6 cellular contexts compared by ENCODE assay signal in the genomic region with DNA sequence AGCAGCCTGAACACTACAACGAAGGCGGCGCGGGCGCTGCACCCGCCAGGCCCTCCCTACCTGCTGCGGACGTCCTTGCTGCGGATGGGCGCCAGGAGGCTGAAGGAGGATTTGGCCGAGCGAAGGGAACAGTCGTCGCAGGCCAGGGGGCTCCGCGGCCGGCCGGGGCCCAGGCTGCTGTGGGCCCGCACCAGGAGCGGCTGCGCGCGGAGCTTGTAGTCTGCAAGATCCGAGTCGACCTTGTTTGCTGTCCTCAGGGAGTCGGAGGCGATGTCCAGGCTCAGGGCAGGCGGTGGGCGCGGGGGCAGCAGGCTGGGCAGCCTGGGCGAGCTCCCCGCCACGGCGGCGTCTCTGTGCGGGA. TPM values are rescaled to one million over a fixed set of nuclear protein-coding genes. Genes with fewer than 3 reads are reported as not detected.
DNase-seq lines count a peak whose midpoint lies in the region; ATAC-seq lines count a peak whose summit lies in the region.

No MANE protein-coding gene starts in this region.

- H3K9me3 Mint-ChIP-seq in activated CD8-positive, alpha-beta memory T cell treated with anti-CD3 and anti-CD28 coated beads, Interleukin-2, amount 10 ng/mL, durations not matched to agents 7 days and 5 days (ENCODE audit: low read depth), result no peaks in the 10 kb centered on the region
- no peaks in the 10 kb centered on the region for H3K9me3 Mint-ChIP-seq in activated T-helper 1 cell treated with anti-CD3 and anti-CD28 coated beads, Interleukin-12 subunit alpha, Interleukin-12 subunit beta, Interleukin-2, Interleukin-4 antibody, amounts not matched to agents 30 ng/mL and 10 ng/mL and 1 ng/mL, durations not matched to agents 14 hours and 24 hours and 36 hours
- H3K9me3 Mint-ChIP-seq in memory B cell, result no peaks in the 10 kb centered on the region

- peak overlapping the region; percentile 83 for H3K4me3 Mint-ChIP-seq in activated CD8-positive, alpha-beta memory T cell treated with anti-CD3 and anti-CD28 coated beads, Interleukin-2, amount 10 ng/mL, durations not matched to agents 7 days and 5 days
- H3K4me3 Mint-ChIP-seq in activated T-helper 1 cell treated with anti-CD3 and anti-CD28 coated beads, Interleukin-12 subunit alpha, Interleukin-12 subunit beta, Interleukin-2, Interleukin-4 antibody, amounts not matched to agents 30 ng/mL and 10 ng/mL and 1 ng/mL, durations not matched to agents 14 hours and 24 hours and 36 hours, result peak overlapping the region; percentile 88
- peak overlapping the region; percentile 84 for H3K4me3 Mint-ChIP-seq in memory B cell

- peaks cover 6% of the 10 kb centered on the region for H3K36me3 Mint-ChIP-seq in activated CD8-positive, alpha-beta memory T cell treated with anti-CD3 and anti-CD28 coated beads, Interleukin-2, amount 10 ng/mL, durations not matched to agents 7 days and 5 days
- H3K36me3 Mint-ChIP-seq in activated T-helper 1 cell treated with anti-CD3 and anti-CD28 coated beads, Interleukin-12 subunit alpha, Interleukin-12 subunit beta, Interleukin-2, Interleukin-4 antibody, amounts not matched to agents 30 ng/mL and 10 ng/mL and 1 ng/mL, durations not matched to agents 14 hours and 24 hours and 36 hours (ENCODE audit: low read depth), result peaks cover 11% of the 10 kb centered on the region
- H3K36me3 Mint-ChIP-seq in memory B cell, result peaks cover 3% of the 10 kb centered on the region

- peak; percentile 25 for ATAC-seq in activated CD8-positive, alpha-beta memory T cell treated with anti-CD3 and anti-CD28 coated beads, Interleukin-2, amount 10 ng/mL, durations not matched to agents 7 days and 5 days
- peak; percentile 10 for ATAC-seq in memory B cell (ENCODE audit: low read depth)

- intact Hi-C loops in activated T-helper 1 cell treated with anti-CD3 and anti-CD28 coated beads, Interleukin-12 subunit alpha, Interleukin-12 subunit beta, Interleukin-2, Interleukin-4 antibody, amounts not matched to agents 30 ng/mL and 10 ng/mL and 1 ng/mL, durations not matched to agents 14 hours and 24 hours and 36 hours (cut with micrococcal nuclease), result loop anchor here (2.0 kb wide), 1 partner anchor 44 kb away; the partner anchor contains the start of gene SEC16A

- H3K27ac Mint-ChIP-seq in activated CD8-positive, alpha-beta memory T cell treated with anti-CD3 and anti-CD28 coated beads, Interleukin-2, amount 10 ng/mL, durations not matched to agents 7 days and 5 days, result peak overlapping the region; percentile 67
- peak overlapping the region; percentile 34 for H3K27ac Mint-ChIP-seq in activated T-helper 1 cell treated with anti-CD3 and anti-CD28 coated beads, Interleukin-12 subunit alpha, Interleukin-12 subunit beta, Interleukin-2, Interleukin-4 antibody, amounts not matched to agents 30 ng/mL and 10 ng/mL and 1 ng/mL, durations not matched to agents 14 hours and 24 hours and 36 hours
- H3K27ac Mint-ChIP-seq in memory B cell, result no peak overlapping the region

- peaks cover 26% of the 10 kb centered on the region for H3K4me1 Mint-ChIP-seq in activated CD8-positive, alpha-beta memory T cell treated with anti-CD3 and anti-CD28 coated beads, Interleukin-2, amount 10 ng/mL, durations not matched to agents 7 days and 5 days
- peaks cover 18% of the 10 kb centered on the region for H3K4me1 Mint-ChIP-seq in activated T-helper 1 cell treated with anti-CD3 and anti-CD28 coated beads, Interleukin-12 subunit alpha, Interleukin-12 subunit beta, Interleukin-2, Interleukin-4 antibody, amounts not matched to agents 30 ng/mL and 10 ng/mL and 1 ng/mL, durations not matched to agents 14 hours and 24 hours and 36 hours (ENCODE audit: low read depth)
- H3K4me1 Mint-ChIP-seq in memory B cell, result peaks cover 23% of the 10 kb centered on the region

- CTCF ChIA-PET in activated CD8-positive, alpha-beta memory T cell treated with anti-CD3 and anti-CD28 coated beads, Interleukin-2, amount 10 ng/mL, durations not matched to agents 7 days and 5 days (lab: Charles Lee), result interaction anchor here (0.9 to 1.5 kb wide), 7 partner anchors 22 to 206 kb away, joined by 3 to 5 read pairs (median 3); no protein-coding TSS in a partner anchor

- DNase-seq in activated CD8-positive, alpha-beta memory T cell treated with anti-CD3 and anti-CD28 coated beads, Interleukin-2, amount 10 ng/mL, durations not matched to agents 7 days and 5 days, result peak; percentile 52
- DNase-seq in activated CD8-positive, alpha-beta memory T cell treated with anti-CD3 and anti-CD28 coated beads for 24 hours, result no peak
- DNase-seq in activated T-helper 1 cell treated with anti-CD3 and anti-CD28 coated beads, Interleukin-12 subunit alpha, Interleukin-12 subunit beta, Interleukin-2, Interleukin-4 antibody, amounts not matched to agents 30 ng/mL and 10 ng/mL and 1 ng/mL, durations not matched to agents 14 hours and 24 hours and 36 hours (ENCODE audit: low spot score), result no peak
- no peak for DNase-seq in memory B cell (ENCODE audit: low spot score in 2 of 2)
- no peak for DNase-seq in NCI-H2107 (lab: John Stamatoyannopoulos, UW)
- DNase-seq in activated CD8-positive, alpha-beta memory T cell treated with anti-CD3 and anti-CD28 coated beads, Interleukin-2, amount 50 U/mL, for 4 hours, result no peak

- H3K27me3 Mint-ChIP-seq in activated CD8-positive, alpha-beta memory T cell treated with anti-CD3 and anti-CD28 coated beads, Interleukin-2, amount 10 ng/mL, durations not matched to agents 7 days and 5 days, result no peaks in the 10 kb centered on the region
- no peaks in the 10 kb centered on the region for H3K27me3 Mint-ChIP-seq in activated T-helper 1 cell treated with anti-CD3 and anti-CD28 coated beads, Interleukin-12 subunit alpha, Interleukin-12 subunit beta, Interleukin-2, Interleukin-4 antibody, amounts not matched to agents 30 ng/mL and 10 ng/mL and 1 ng/mL, durations not matched to agents 14 hours and 24 hours and 36 hours (ENCODE audit: insufficient read depth)
- H3K27me3 Mint-ChIP-seq in memory B cell, result no peaks in the 10 kb centered on the region

RNA-seq across cellular contexts. Expression of gene INPP5E, which starts 1.1 kb away (rescaled TPM):
- total RNA-seq in activated CD8-positive, alpha-beta memory T cell treated with anti-CD3 and anti-CD28 coated beads, Interleukin-2, amount 10 ng/mL, durations not matched to agents 7 days and 5 days, result 10 to 100 TPM; 20.0 to 21.4 TPM
- 19.7 and 20.0 TPM in 2 replicates for total RNA-seq in activated T-helper 1 cell treated with anti-CD3 and anti-CD28 coated beads, Interleukin-12 subunit alpha, Interleukin-12 subunit beta, Interleukin-2, Interleukin-4 antibody, amounts not matched to agents 30 ng/mL and 10 ng/mL and 1 ng/mL, durations not matched to agents 14 hours and 24 hours and 36 hours

RNA-seq across cellular contexts. Expression of gene PMPCA, which starts 28.1 kb away (rescaled TPM):
- 10 to 100 TPM; 64.0 to 76.5 TPM for total RNA-seq in activated CD8-positive, alpha-beta memory T cell treated with anti-CD3 and anti-CD28 coated beads, Interleukin-2, amount 10 ng/mL, durations not matched to agents 7 days and 5 days
- 104 and 114 TPM in 2 replicates for total RNA-seq in activated T-helper 1 cell treated with anti-CD3 and anti-CD28 coated beads, Interleukin-12 subunit alpha, Interleukin-12 subunit beta, Interleukin-2, Interleukin-4 antibody, amounts not matched to agents 30 ng/mL and 10 ng/mL and 1 ng/mL, durations not matched to agents 14 hours and 24 hours and 36 hours

RNA-seq across cellular contexts. Expression of gene ENTR1, which starts 28.1 kb away (rescaled TPM):
- 10 to 100 TPM; 47.4 to 54.2 TPM for total RNA-seq in activated CD8-positive, alpha-beta memory T cell treated with anti-CD3 and anti-CD28 coated beads, Interleukin-2, amount 10 ng/mL, durations not matched to agents 7 days and 5 days
- total RNA-seq in activated T-helper 1 cell treated with anti-CD3 and anti-CD28 coated beads, Interleukin-12 subunit alpha, Interleukin-12 subunit beta, Interleukin-2, Interleukin-4 antibody, amounts not matched to agents 30 ng/mL and 10 ng/mL and 1 ng/mL, durations not matched to agents 14 hours and 24 hours and 36 hours, result 50.0 and 54.5 TPM in 2 replicates

RNA-seq across cellular contexts. Expression of gene SNAPC4, which starts 38.6 kb away (rescaled TPM):
- total RNA-seq in activated CD8-positive, alpha-beta memory T cell treated with anti-CD3 and anti-CD28 coated beads, Interleukin-2, amount 10 ng/mL, durations not matched to agents 7 days and 5 days, result 10 to 100 TPM; 12.4 to 17.0 TPM
- 26.7 TPM in 2 replicates for total RNA-seq in activated T-helper 1 cell treated with anti-CD3 and anti-CD28 coated beads, Interleukin-12 subunit alpha, Interleukin-12 subunit beta, Interleukin-2, Interleukin-4 antibody, amounts not matched to agents 30 ng/mL and 10 ng/mL and 1 ng/mL, durations not matched to agents 14 hours and 24 hours and 36 hours

RNA-seq across cellular contexts. Expression of gene SEC16A, which starts 44.3 kb away (rescaled TPM):
- total RNA-seq in activated CD8-positive, alpha-beta memory T cell treated with anti-CD3 and anti-CD28 coated beads, Interleukin-2, amount 10 ng/mL, durations not matched to agents 7 days and 5 days, result 10 to 100 TPM; 88.0 to 96.7 TPM
- total RNA-seq in activated T-helper 1 cell treated with anti-CD3 and anti-CD28 coated beads, Interleukin-12 subunit alpha, Interleukin-12 subunit beta, Interleukin-2, Interleukin-4 antibody, amounts not matched to agents 30 ng/mL and 10 ng/mL and 1 ng/mL, durations not matched to agents 14 hours and 24 hours and 36 hours, result 87.3 and 88.5 TPM in 2 replicates
